In the genomic region with DNA sequence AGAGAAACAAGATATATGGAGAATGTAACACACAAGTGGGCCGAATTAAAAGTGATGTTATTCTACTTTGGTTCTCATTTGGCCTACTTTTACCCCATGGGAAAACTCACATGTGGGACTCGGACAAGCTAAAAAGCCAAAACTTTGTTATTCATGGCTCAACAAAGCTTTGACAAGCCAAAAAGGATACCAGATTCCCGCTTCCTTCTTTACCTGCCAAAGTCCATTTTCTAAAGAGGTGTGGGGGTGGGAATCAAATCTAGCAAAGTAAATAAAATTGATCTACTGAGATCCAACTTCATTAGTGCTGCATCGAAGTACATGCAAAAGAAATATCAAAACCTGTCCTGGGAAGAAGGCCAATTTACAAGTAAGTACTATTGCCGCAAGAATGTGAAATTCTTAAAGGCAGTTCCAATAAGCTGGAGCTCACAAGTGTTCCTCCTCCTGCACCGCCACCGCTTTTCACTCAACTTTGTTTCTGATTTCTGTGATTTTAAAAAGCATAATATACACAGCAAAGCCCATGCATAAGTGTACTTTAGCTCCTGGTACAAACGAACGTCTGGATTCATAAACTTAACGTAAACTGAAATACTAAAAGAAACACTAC, we compare ENCODE assay signal across 9 cellular contexts. TPM values are rescaled to one million over a fixed set of nuclear protein-coding genes. Genes with fewer than 3 reads are reported as not detected.
DNase-seq lines count a peak whose midpoint lies in the region; ATAC-seq and TF ChIP-seq lines count a peak whose summit lies in the region.
"Had no signal": no experiment of that assay in that cellular context is flagged by ENCODE, and none has a peak within 500 bp of the region (broad histone marks: within the 10 kb centered on the region; RNA-seq: fewer than 3 reads in every experiment).

No MANE protein-coding gene starts in this region.

- TF ChIP-seq CTCF in GM12875 (IDR thresholded peaks at IDR 0.05; ENCODE audit: borderline replicate concordance, insufficient read depth, low read depth, low read length) (no peak), fibroblast of pulmonary artery (IDR thresholded peaks at IDR 0.05; ENCODE audit: low read length, missing control alignments) (no peak), gastrocnemius medialis (IDR thresholded peaks at IDR 0.05 in 4 of 5, conservative IDR thresholded peaks at IDR 0.05 in 1 of 5) (no peak)

- H3K27ac ChIP-seq in SK-N-MC (no peak overlapping the region), gastrocnemius medialis (peak overlapping the region; percentile 95 to 100 (median 99)), caudate nucleus (ENCODE audit: low read depth, low read length) (no peak overlapping the region)

- in situ Hi-C loops in gastrocnemius medialis (cut with MboI; ENCODE audit: low sequenced_read_pairs in 4 of 4), result loop anchor here in 3 of 4 donors (25.0 kb wide), 4 partner anchors 182 to 457 kb away; a partner anchor contains a TSS

- H3K36me3 ChIP-seq in SK-N-MC (ENCODE audit: insufficient read depth, low read length) (peaks cover 16% of the 10 kb centered on the region), gastrocnemius medialis (peaks cover 0 to 14% of the 10 kb centered on the region in 2 donors)

- intact Hi-C loops in gastrocnemius medialis (cut with DNase I; ENCODE audit: low total_unique reads), result no loop called here

- DNase-seq in SK-N-MC (ENCODE audit: low read depth, low spot score) (no peak), fibroblast of pulmonary artery (ENCODE audit: low read depth) (peak; percentile 52), gastrocnemius medialis (no peak), caudate nucleus (lab: John Stamatoyannopoulos, UW) (no peak)
- DNase-seq: NCI-H1436 had no signal

- no peak for TF ChIP-seq POLR2A in gastrocnemius medialis (IDR thresholded peaks at IDR 0.05)

- H3K4me1 ChIP-seq in gastrocnemius medialis, result peaks cover 30 to 44% of the 10 kb centered on the region in 2 donors

- peak overlapping the region; percentile 75 for H3K9ac ChIP-seq in SK-N-MC (ENCODE audit: insufficient read length)

- H3K9me3 ChIP-seq in SK-N-MC (ENCODE audit: low read depth, low read length) (no peaks in the 10 kb centered on the region; the same call in 1 of the 2 replicates), gastrocnemius medialis (no peaks in the 10 kb centered on the region)

- ATAC-seq in gastrocnemius medialis (no peak), HG02571 (IDR thresholded peaks at IDR 0.05; ENCODE audit: unreplicated experiment) (no peak), GM19035 (IDR thresholded peaks at IDR 0.05; ENCODE audit: unreplicated experiment) (no peak), GM18517 (IDR thresholded peaks at IDR 0.05; ENCODE audit: unreplicated experiment) (no peak)

- H3K4me3 ChIP-seq in GM12875 (ENCODE audit: low read depth, low read length), result peak overlapping the region; percentile 79
- peak overlapping the region; percentile 95 for H3K4me3 ChIP-seq in SK-N-MC
- H3K4me3 ChIP-seq in fibroblast of pulmonary artery (replicated peaks; ENCODE audit: low read depth, low read length), result peak overlapping the region; percentile 81
- peak overlapping the region; percentile 69 to 98 (median 90) for H3K4me3 ChIP-seq in gastrocnemius medialis

- no peaks in the 10 kb centered on the region for H3K27me3 ChIP-seq in gastrocnemius medialis

RNA-seq across cellular contexts. Expression of a gene that starts 1.1 kb away (rescaled TPM):
- 1 to 10 TPM; 5.0 to 7.1 (median 6.2) TPM for total RNA-seq in gastrocnemius medialis

RNA-seq across cellular contexts. Expression of a gene that starts 2.5 kb away (rescaled TPM):
- 100 to 1,000 TPM; 104 to 159 (median 142) TPM for total RNA-seq in gastrocnemius medialis

Comparison
In these comparisons a context has a peak if more than half of its experiments do, and no peak if none do; other contexts are left out.
1. H3K27ac ChIP-seq: peak in gastrocnemius medialis (4 of 4); none in SK-N-MC (single experiment) and caudate nucleus (single experiment).
2. Peak in every context shown above with its lines, with median percentiles within 50 percentile points of each other: H3K4me3 ChIP-seq.